ENCODE assay signal across 9 cellular contexts in genomic region chr18:24488824-24489493, GRCh38. TPM values are rescaled to one million over a fixed set of nuclear protein-coding genes. Genes with fewer than 3 reads are reported as not detected.
DNase-seq lines count a peak whose midpoint lies in the region; ATAC-seq, FAIRE-seq and TF ChIP-seq lines count a peak whose summit lies in the region.
"Had no signal": no experiment of that assay in that cellular context is flagged by ENCODE, and none has a peak within 500 bp of the region (broad histone marks: within the 10 kb centered on the region; RNA-seq: fewer than 3 reads in every experiment).

No MANE protein-coding gene starts in this region.

- H3K27me3 ChIP-seq in endothelial cell of umbilical vein (ENCODE audit: control insufficient read depth in 2 of 2, insufficient read depth in 2 of 2, low read length in 2 of 2), result peaks cover 14 to 16% of the 10 kb centered on the region in 2 experiments
- H3K27me3 ChIP-seq in naive thymus-derived CD4-positive, alpha-beta T cell (ENCODE audit: control insufficient read depth in 2 of 2, insufficient read depth in 2 of 2, low read length in 2 of 2), result no peaks in the 10 kb centered on the region

- no peak overlapping the region for H2AFZ ChIP-seq in endothelial cell of umbilical vein (ENCODE audit: low read depth, low read length)

- POLR2A ChIA-PET in endothelial cell of umbilical vein (lab: Charles Lee), result interaction anchor here (1.0 kb wide), 1 partner anchor 129 kb away, joined by 4 read pairs; no protein-coding TSS in a partner anchor
- POLR2A ChIA-PET in naive thymus-derived CD4-positive, alpha-beta T cell (lab: Charles Lee), result no interaction called here

- peak overlapping the region in 1 of 9 donors; percentile 8 for H3K27ac Mint-ChIP-seq in naive thymus-derived CD4-positive, alpha-beta T cell

- H3K36me3 Mint-ChIP-seq in naive thymus-derived CD4-positive, alpha-beta T cell, result no peaks in the 10 kb centered on the region

- TF ChIP-seq CTCF in endothelial cell of umbilical vein (IDR thresholded peaks at IDR 0.05; ENCODE audit: extremely low read depth in 1 of 2, insufficient read depth in 1 of 2, low read depth in 1 of 2, low read length in 2 of 2), result peak; percentile 42 to 56

- TF ChIP-seq POLR2A in endothelial cell of umbilical vein (IDR thresholded peaks at IDR 0.05; ENCODE audit: low read depth, low read length), result no peak

- no peaks in the 10 kb centered on the region for H3K36me3 ChIP-seq in endothelial cell of umbilical vein (ENCODE audit: control insufficient read depth in 2 of 2, extremely low read depth in 1 of 2, insufficient read depth in 2 of 2, low read length in 2 of 2)
- H3K36me3 ChIP-seq in naive thymus-derived CD4-positive, alpha-beta T cell (ENCODE audit: control insufficient read depth in 2 of 3, insufficient read depth in 3 of 3, low read length in 3 of 3), result no peaks in the 10 kb centered on the region

- H3K9me3 ChIP-seq in endothelial cell of umbilical vein (replicated peaks; ENCODE audit: control insufficient read depth, insufficient read depth, low read length), result no peaks in the 10 kb centered on the region
- no peaks in the 10 kb centered on the region for H3K9me3 ChIP-seq in naive thymus-derived CD4-positive, alpha-beta T cell (ENCODE audit: control insufficient read depth in 2 of 3, low read length in 3 of 3)

- CTCF ChIA-PET in endothelial cell of umbilical vein (lab: Charles Lee), result interaction anchor here (0.6 to 11.6 kb wide), 56 partner anchors 8 to 1997 kb away, joined by 3 to 355 read pairs (median 4); partner anchors contain the start of genes HRH4 and OSBPL1A
- CTCF ChIA-PET in naive thymus-derived CD4-positive, alpha-beta T cell (lab: Charles Lee), result interaction anchor here (0.6 to 6.9 kb wide), 11 partner anchors 11 to 1922 kb away, joined by 3 to 90 read pairs (median 5); partner anchors contain the start of gene HRH4

- intact Hi-C loops in endothelial cell of umbilical vein (cut with micrococcal nuclease), result loop anchor here (1.0 kb wide), 1 partner anchor 313 kb away; no protein-coding TSS in a partner anchor
- intact Hi-C loops in naive thymus-derived CD4-positive, alpha-beta T cell (cut with micrococcal nuclease), result loop anchor here (1.0 to 5.0 kb wide), 4 partner anchors 42 to 992 kb away; no protein-coding TSS in a partner anchor

- H3K4me1 ChIP-seq in endothelial cell of umbilical vein (ENCODE audit: control insufficient read depth, extremely low read depth, insufficient read depth, low read length), result no peaks in the 10 kb centered on the region
- peaks cover 0 to 17% of the 10 kb centered on the region in 2 donors for H3K4me1 ChIP-seq in naive thymus-derived CD4-positive, alpha-beta T cell (ENCODE audit: control insufficient read depth in 2 of 2, insufficient read depth in 2 of 2, low read length in 2 of 2)

- ATAC-seq in naive thymus-derived CD4-positive, alpha-beta T cell, result peak; percentile 59
- ATAC-seq in GM18498 (IDR thresholded peaks at IDR 0.05; ENCODE audit: unreplicated experiment) (no peak), HG02973 (IDR thresholded peaks at IDR 0.05; ENCODE audit: unreplicated experiment) (no peak), GM18868 (IDR thresholded peaks at IDR 0.05; ENCODE audit: unreplicated experiment) (no peak)

- no peak overlapping the region for H3K9ac ChIP-seq in endothelial cell of umbilical vein (replicated peaks; ENCODE audit: extremely low read depth, insufficient read depth, low read length)

- peak; percentile 73 for FAIRE-seq in endothelial cell of umbilical vein (lab: Jason Lieb, UNC)

- no peak overlapping the region for H3K27ac ChIP-seq in endothelial cell of umbilical vein (ENCODE audit: insufficient read depth, low read depth, low read length)
- no peak overlapping the region for H3K27ac ChIP-seq in naive thymus-derived CD4-positive, alpha-beta T cell (ENCODE audit: low read depth, low read length)

- H4K20me1 ChIP-seq in endothelial cell of umbilical vein (replicated peaks; ENCODE audit: control insufficient read depth, extremely low read depth, insufficient read depth, low read length), result no peaks in the 10 kb centered on the region

- no peak overlapping the region for H3K4me2 ChIP-seq in endothelial cell of umbilical vein (ENCODE audit: insufficient read depth, low read length)

- no TSS peak for BruUV-seq in endothelial cell of umbilical vein (replicated peaks; lab: Mats Ljungman, UMichigan)

- H3K9me1 ChIP-seq in endothelial cell of umbilical vein (replicated peaks; ENCODE audit: control insufficient read depth, extremely low read depth, insufficient read depth, low read length), result no peaks in the 10 kb centered on the region

- H3K9me3 Mint-ChIP-seq in naive thymus-derived CD4-positive, alpha-beta T cell, result peaks cover 0 to 3% (median 0%) of the 10 kb centered on the region in 11 donors

- dilution Hi-C loops in endothelial cell of umbilical vein (cut with MboI; ENCODE audit: extremely low pct_ligation_motif_present, low sequenced_read_pairs), result no loop called here

- no peak overlapping the region for H3K4me3 ChIP-seq in endothelial cell of umbilical vein (replicated peaks in 1 of 3; ENCODE audit: insufficient read depth in 1 of 3, low read depth in 1 of 3, low read length in 3 of 3)
- H3K4me3 ChIP-seq in naive thymus-derived CD4-positive, alpha-beta T cell (ENCODE audit: low read length), result no peak overlapping the region

- H3K4me1 Mint-ChIP-seq in naive thymus-derived CD4-positive, alpha-beta T cell, result peaks cover 4 to 11% (median 5%) of the 10 kb centered on the region in 7 donors

- peaks cover 6 to 34% (median 19%) of the 10 kb centered on the region in 5 donors for H3K27me3 Mint-ChIP-seq in naive thymus-derived CD4-positive, alpha-beta T cell

- no peaks in the 10 kb centered on the region for H3K79me2 ChIP-seq in endothelial cell of umbilical vein (ENCODE audit: control insufficient read depth, insufficient read depth, low read length)

- H3K4me3 Mint-ChIP-seq in naive thymus-derived CD4-positive, alpha-beta T cell, result no peak overlapping the region

- DNase-seq in DMS114 treated with DMSO at 0.1 percent for 48 hours (lab: John Stamatoyannopoulos, UW; ENCODE audit: unreplicated experiment) (peak; percentile 28), HT1080 (ENCODE audit: low read depth) (peak; percentile 55), RKO (ENCODE audit: low spot score) (peak; percentile 47), endothelial cell of umbilical vein (ENCODE audit: low read depth, low spot score) (peak; percentile 54)
- DNase-seq in naive thymus-derived CD4-positive, alpha-beta T cell, result peak in 5 of 9 donors; percentile 31 to 45 (median 38)

TF ChIP-seq in endothelial cell of umbilical vein, 7 proteins besides CTCF, POLR2A, EP300 and RAD21:
- TF ChIP-seq GATA2 (IDR thresholded peaks at IDR 0.05; ENCODE audit: insufficient read depth, insufficient read length, low read depth, low read length), result no peak
- no peak for TF ChIP-seq POLR2AphosphoS5 (IDR thresholded peaks at IDR 0.05; ENCODE audit: insufficient read depth, low read depth, low read length)
- no peak for TF ChIP-seq JUN (IDR thresholded peaks at IDR 0.05; ENCODE audit: borderline replicate concordance, insufficient read depth, insufficient read length, low read depth)
- no peak for TF ChIP-seq MAX (IDR thresholded peaks at IDR 0.05; ENCODE audit: insufficient read depth, insufficient read length)
- no peak for TF ChIP-seq FOS (IDR thresholded peaks at IDR 0.05; ENCODE audit: borderline replicate concordance, insufficient read depth, low read length)
- no peak for TF ChIP-seq EZH2 (IDR thresholded peaks at IDR 0.05; ENCODE audit: borderline replicate concordance, low read depth, low read length, severe bottlenecking)
- TF ChIP-seq MYC (IDR thresholded peaks at IDR 0.05; ENCODE audit: low read depth, low read length), result no peak
TF ChIP-seq in endothelial cell of umbilical vein: peak in this region for 0.

RNA-seq across cellular contexts. Expression of gene HRH4, which starts 28.5 kb away (rescaled TPM):
- not detected in 2 replicates for total RNA-seq in HT1080 (2014; rRNA removed; shearing (Covaris generic))
- not detected in 2 replicates for polyA plus RNA-seq in HT1080 (2015; cell fraction: cytosol; rRNA removed)
- 0.05 and 0.06 TPM in 2 replicates for polyA plus RNA-seq in HT1080 (2015; cell fraction: nucleus; rRNA removed)
- not detected in 2 replicates for total RNA-seq in endothelial cell of umbilical vein
- 0.03 TPM in 2 replicates for polyA plus RNA-seq in endothelial cell of umbilical vein
- polyA plus RNA-seq in endothelial cell of umbilical vein (2011; cell fraction: cytosol; rRNA removed), result not detected in 2 replicates
- 0.06 and 0.07 TPM in 2 replicates for polyA plus RNA-seq in endothelial cell of umbilical vein (2011; cell fraction: nucleus; rRNA removed)
- polyA plus RNA-seq in endothelial cell of umbilical vein (2012), result not detected in 2 replicates
- 0.06 TPM in 1 of 2 replicates, not detected in the other for polyA minus RNA-seq in endothelial cell of umbilical vein
- not detected for polyA minus RNA-seq in endothelial cell of umbilical vein (2011; cell fraction: cytosol; rRNA and poly(A)+ RNA removed)
- 0.10 TPM in 1 of 2 replicates, not detected in the other for polyA minus RNA-seq in endothelial cell of umbilical vein (2011; cell fraction: nucleus; rRNA and poly(A)+ RNA removed)
- total RNA-seq in naive thymus-derived CD4-positive, alpha-beta T cell, result 1 to 10 TPM in 1 of 5 experiments, under 1 TPM in 3, not detected in 1; 0.19 to 3.7 (median 0.47) TPM
- not detected for polyA plus RNA-seq in naive thymus-derived CD4-positive, alpha-beta T cell
- total RNA-seq: skeletal muscle tissue had no signal
